In genomic region chr21:26949830-26950229, GRCh38 we compare ENCODE assay signal across 6 cellular contexts. TPM values are rescaled to one million over a fixed set of nuclear protein-coding genes. Genes with fewer than 3 reads are reported as not detected.
"Had no signal": no experiment of that assay in that cellular context is flagged by ENCODE, and none has a peak within 500 bp of the region (broad histone marks: within the 10 kb centered on the region; RNA-seq: fewer than 3 reads in every experiment).

No MANE protein-coding gene starts in this region.

- DNase-seq: H9, HCEC 1CT had no signal

- H2AFZ ChIP-seq: GM23338 had no signal

- H3K4me3 ChIP-seq: GM23338, K562 had no signal

- ATAC-seq: GM23338, K562 had no signal

- H3K4me2 ChIP-seq: GM23338 had no signal

RNA-seq across cellular contexts. Expression of gene ADAMTS5, which starts 17.1 kb away (rescaled TPM):
- total RNA-seq: HT-29, K562 had no signal
- polyA plus RNA-seq: IgD-negative memory B cell, K562 had no signal
